In genomic region chr4:7817877-7818675, GRCh38 we compare ENCODE assay signal across 1 cellular context.
TF ChIP-seq lines count a peak whose summit lies in the region.

No MANE protein-coding gene starts in this region.

TF ChIP-seq in SK-N-SH, 30 proteins besides CTCF, POLR2A, EP300 and RAD21 (continued from another document):
- TF ChIP-seq, protein P1, sequence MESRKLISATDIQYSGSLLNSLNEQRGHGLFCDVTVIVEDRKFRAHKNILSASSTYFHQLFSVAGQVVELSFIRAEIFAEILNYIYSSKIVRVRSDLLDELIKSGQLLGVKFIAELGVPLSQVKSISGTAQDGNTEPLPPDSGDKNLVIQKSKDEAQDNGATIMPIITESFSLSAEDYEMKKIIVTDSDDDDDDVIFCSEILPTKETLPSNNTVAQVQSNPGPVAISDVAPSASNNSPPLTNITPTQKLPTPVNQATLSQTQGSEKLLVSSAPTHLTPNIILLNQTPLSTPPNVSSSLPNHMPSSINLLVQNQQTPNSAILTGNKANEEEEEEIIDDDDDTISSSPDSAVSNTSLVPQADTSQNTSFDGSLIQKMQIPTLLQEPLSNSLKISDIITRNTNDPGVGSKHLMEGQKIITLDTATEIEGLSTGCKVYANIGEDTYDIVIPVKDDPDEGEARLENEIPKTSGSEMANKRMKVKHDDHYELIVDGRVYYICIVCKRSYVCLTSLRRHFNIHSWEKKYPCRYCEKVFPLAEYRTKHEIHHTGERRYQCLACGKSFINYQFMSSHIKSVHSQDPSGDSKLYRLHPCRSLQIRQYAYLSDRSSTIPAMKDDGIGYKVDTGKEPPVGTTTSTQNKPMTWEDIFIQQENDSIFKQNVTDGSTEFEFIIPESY (IDR thresholded peaks at IDR 0.05; ENCODE audit: borderline replicate concordance, low read depth) = no peak
- TF ChIP-seq RXRA (IDR thresholded peaks at IDR 0.05; ENCODE audit: borderline replicate concordance, low read depth) = no peak
- TF ChIP-seq TEAD4 (IDR thresholded peaks at IDR 0.05; ENCODE audit: borderline replicate concordance, insufficient read depth) = no peak
- no peak for TF ChIP-seq SMC3 (IDR thresholded peaks at IDR 0.05; ENCODE audit: low read depth, low read length)
- no peak for TF ChIP-seq FOSL2 (IDR thresholded peaks at IDR 0.05; ENCODE audit: borderline replicate concordance, low read depth)
- TF ChIP-seq EZH2phosphoT487 (IDR thresholded peaks at IDR 0.05; ENCODE audit: borderline replicate concordance, low read depth) = no peak
- no peak for TF ChIP-seq NRF1 (IDR thresholded peaks at IDR 0.05; ENCODE audit: low read depth, low read length)
- TF ChIP-seq, protein P2, sequence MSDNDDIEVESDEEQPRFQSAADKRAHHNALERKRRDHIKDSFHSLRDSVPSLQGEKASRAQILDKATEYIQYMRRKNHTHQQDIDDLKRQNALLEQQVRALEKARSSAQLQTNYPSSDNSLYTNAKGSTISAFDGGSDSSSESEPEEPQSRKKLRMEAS (IDR thresholded peaks at IDR 0.05; ENCODE audit: low read depth) = no peak
- no peak for TF ChIP-seq SIN3A (IDR thresholded peaks at IDR 0.05; ENCODE audit: borderline replicate concordance, low read depth, low read length)
- no peak for TF ChIP-seq FOXM1 (IDR thresholded peaks at IDR 0.05; ENCODE audit: low read depth)
- TF ChIP-seq RFX5 (IDR thresholded peaks at IDR 0.05; ENCODE audit: low read length) = no peak
- peak; percentile 15; the same call in 1 of the 2 replicates for TF ChIP-seq TCF12 (IDR thresholded peaks at IDR 0.05)
- TF ChIP-seq GABPA (IDR thresholded peaks at IDR 0.05; ENCODE audit: low read depth) = no peak
- no peak for TF ChIP-seq MEF2A (IDR thresholded peaks at IDR 0.05; ENCODE audit: borderline replicate concordance, low read depth)
- no peak for TF ChIP-seq TAF1 (IDR thresholded peaks at IDR 0.05; ENCODE audit: borderline replicate concordance, low read depth, low read length)
- TF ChIP-seq NFIC (IDR thresholded peaks at IDR 0.05; ENCODE audit: borderline replicate concordance) = peak; percentile 65; the same call in 1 of the 2 replicates
- peak; percentile 91 for TF ChIP-seq FOXJ3 (CRISPR knock-in tag; IDR thresholded peaks at IDR 0.05)
